Comparison of ENCODE assay signal across 8 cellular contexts in genomic region chr16:21501869-21502667, GRCh38.
A peak's percentile ranks its signal among the peaks of the same experiment; 100 is the strongest.
DNase-seq lines count a peak whose midpoint lies in the region; ATAC-seq and TF ChIP-seq lines count a peak whose summit lies in the region.

No MANE protein-coding gene starts in this region.

- H3K27ac ChIP-seq in neural progenitor cell = peak overlapping the region; percentile 96
- peak overlapping the region; percentile 93 to 100 (median 96) for H3K27ac ChIP-seq in stomach

- H3K27me3 ChIP-seq in neural progenitor cell = no peaks in the 10 kb centered on the region
- no peaks in the 10 kb centered on the region for H3K27me3 ChIP-seq in stomach

- no peak overlapping the region for H3K27ac Mint-ChIP-seq in neural progenitor cell

- intact Hi-C loops in stomach (cut with DNase I; ENCODE audit: low total_unique reads) = no loop called here

- H3K79me2 ChIP-seq in neural progenitor cell (ENCODE audit: low read depth) = peaks cover 64% of the 10 kb centered on the region

- no peak overlapping the region for H2AFZ ChIP-seq in neural progenitor cell (replicated peaks)

- peaks cover 53% of the 10 kb centered on the region for H4K20me1 ChIP-seq in neural progenitor cell (ENCODE audit: low read depth)

- H3K4me2 ChIP-seq in neural progenitor cell = peak overlapping the region; percentile 87

- peaks cover 8% of the 10 kb centered on the region for H3K4me1 Mint-ChIP-seq in neural progenitor cell

- H3K36me3 ChIP-seq in neural progenitor cell (no peaks in the 10 kb centered on the region), stomach (no peaks in the 10 kb centered on the region)

- H3K4me1 ChIP-seq in neural progenitor cell = peaks cover 6% of the 10 kb centered on the region
- H3K4me1 ChIP-seq in stomach = peaks cover 15 to 43% (median 27%) of the 10 kb centered on the region in 4 donors

- TF ChIP-seq EP300 in stomach (IDR thresholded peaks at IDR 0.05) = no peak

- WGBS in stomach, 5 donors = 0 to 1% (median 0%) methylated on average over 8 to 91 of the region's 91 CpGs

- DNase-seq in EH (ENCODE audit: low read depth) (peak; percentile 92), KG1 (lab: John Stamatoyannopoulos, UW) (peak; percentile 77), foreskin melanocyte (peak; percentile 79), neural progenitor cell (ENCODE audit: low spot score) (peak; percentile 99), stomach (peak; percentile 95)
- peak; percentile 56 to 94 (median 84) for DNase-seq in activated naive CD4-positive, alpha-beta T cell (lab: John Stamatoyannopoulos, UW)

- ATAC-seq in GM21737 (IDR thresholded peaks at IDR 0.05; ENCODE audit: unreplicated experiment) = peak; percentile 69

- TF ChIP-seq POLR2A in Raji (IDR thresholded peaks at IDR 0.05; ENCODE audit: insufficient read depth, low read depth, low read length) = peak; percentile 88
- no peak for TF ChIP-seq POLR2A in stomach (IDR thresholded peaks at IDR 0.05)

- TF ChIP-seq CTCF in neural progenitor cell (IDR thresholded peaks at IDR 0.05) = no peak
- no peak for TF ChIP-seq CTCF in stomach (IDR thresholded peaks at IDR 0.05)

- H3K9ac ChIP-seq in neural progenitor cell = peak overlapping the region; percentile 65

- H3K9me3 ChIP-seq in neural progenitor cell (ENCODE audit: low read depth) = no peaks in the 10 kb centered on the region
- H3K9me3 ChIP-seq in stomach = no peaks in the 10 kb centered on the region

- no peaks in the 10 kb centered on the region for H3K27me3 Mint-ChIP-seq in neural progenitor cell (ENCODE audit: insufficient read depth, low read depth)

- H3K4me3 Mint-ChIP-seq in neural progenitor cell = peak overlapping the region; percentile 88

- H3K9me3 Mint-ChIP-seq in neural progenitor cell = no peaks in the 10 kb centered on the region

- H3F3A ChIP-seq in neural progenitor cell (ENCODE audit: low read depth) = peaks cover 35% of the 10 kb centered on the region

- H3K4me3 ChIP-seq in neural progenitor cell (peak overlapping the region; percentile 86), stomach (peak overlapping the region; percentile 56 to 95 (median 72))

- peaks cover 5% of the 10 kb centered on the region for H3K36me3 Mint-ChIP-seq in neural progenitor cell

Comparison
In these comparisons a context has a peak if more than half of its experiments do, and no peak if none do; other contexts are left out.
1. Peak in every context shown above with its lines: DNase-seq, ATAC-seq, H3K4me3 ChIP-seq and H3K27ac ChIP-seq.